ENCODE assay signal across 10 cellular contexts in genomic region chr2:105748564-105748963, GRCh38. TPM values are rescaled to one million over a fixed set of nuclear protein-coding genes. Genes with fewer than 3 reads are reported as not detected.
A peak's percentile ranks its signal among the peaks of the same experiment; 100 is the strongest.
DNase-seq lines count a peak whose midpoint lies in the region; ATAC-seq, FAIRE-seq and TF ChIP-seq lines count a peak whose summit lies in the region.
"Had no signal": no experiment of that assay in that cellular context is flagged by ENCODE, and none has a peak within 500 bp of the region (broad histone marks: within the 10 kb centered on the region; RNA-seq: fewer than 3 reads in every experiment).

No MANE protein-coding gene starts in this region.

- peak; percentile 24 for DNase-seq in Calu3
- peak; percentile 20 for DNase-seq in PC-3
- DNase-seq in cardiac fibroblast (ENCODE audit: low read depth in 2 of 2): peak in 1 of 2 donors; percentile 35
- no peak for DNase-seq in lower leg skin (ENCODE audit: low spot score in 2 of 2)
- DNase-seq in GM12891 (ENCODE audit: insufficient read length, low spot score): no peak
- no peak for DNase-seq in right cardiac atrium
- DNase-seq: NCI-H187 treated with DMSO at 0.1 percent for 48 hours had no signal

- H3K4me2 ChIP-seq in PC-3 (ENCODE audit: low read length): no peak overlapping the region

- H3K4me3 ChIP-seq in PC-3 (ENCODE audit: low read length) (no peak overlapping the region), cardiac fibroblast (replicated peaks in 1 of 2; ENCODE audit: low read depth in 2 of 2, low read length in 2 of 2) (no peak overlapping the region), lower leg skin (ENCODE audit: low read depth, poor library complexity, severe bottlenecking) (no peak overlapping the region), right cardiac atrium (ENCODE audit: low read length) (no peak overlapping the region)

- 74 to 79% methylated on average over 1 of the region's 1 CpG for WGBS in lower leg skin, 2 donors
- 69% methylated on average over 1 of the region's 1 CpG for WGBS in right cardiac atrium

- no peak for TF ChIP-seq CTCF in Calu3 (IDR thresholded peaks at IDR 0.05; ENCODE audit: unreplicated experiment)
- TF ChIP-seq CTCF in PC-3 (conservative IDR thresholded peaks at IDR 0.05; ENCODE audit: low read depth, low read length): no peak; the same call in 1 of the 2 replicates
- TF ChIP-seq CTCF in cardiac fibroblast (IDR thresholded peaks at IDR 0.05; ENCODE audit: low read depth, low read length): peak; percentile 9
- no peak for TF ChIP-seq CTCF in nephron (IDR thresholded peaks at IDR 0.05; ENCODE audit: unreplicated experiment in 3 of 3)
- no peak for TF ChIP-seq CTCF in lower leg skin (IDR thresholded peaks at IDR 0.05)

- H3K36me3 ChIP-seq in PC-3 (ENCODE audit: low read depth, low read length): no peaks in the 10 kb centered on the region

- H3F3A ChIP-seq in PC-3 (ENCODE audit: low read length, unreplicated experiment): no peaks in the 10 kb centered on the region

- H3K4me3 Mint-ChIP-seq in Calu3 (ENCODE audit: low read depth, unreplicated experiment) (peak overlapping the region; percentile 86), nephron (peak overlapping the region in 2 of 3 experiments; percentile 37 to 63)
- H3K4me3 Mint-ChIP-seq: WTC11 had no signal

- FAIRE-seq in GM12891 (lab: Jason Lieb, UNC): no peak

- intact Hi-C loops in Calu3 (cut with micrococcal nuclease; ENCODE audit: unreplicated experiment) (loop anchor here (2.0 to 10.0 kb wide), 4 partner anchors 134 to 339 kb away; no protein-coding TSS in a partner anchor), PC-3 (cut with micrococcal nuclease) (no loop called here), lower leg skin (cut with DNase I; ENCODE audit: low total_unique reads) (no loop called here), right cardiac atrium (cut with DNase I) (loop anchor here in 1 of 4 donors (10.0 kb wide), 1 partner anchor 46 kb away; no protein-coding TSS in a partner anchor)

- H3K27me3 Mint-ChIP-seq in Calu3 (ENCODE audit: unreplicated experiment) (no peaks in the 10 kb centered on the region), nephron (ENCODE audit: low read depth) (no peaks in the 10 kb centered on the region)

- H3K4me1 Mint-ChIP-seq in Calu3 (ENCODE audit: low read depth, unreplicated experiment): peaks cover 63% of the 10 kb centered on the region
- H3K4me1 Mint-ChIP-seq in nephron: peaks cover 62% of the 10 kb centered on the region

- H3K9me3 Mint-ChIP-seq in Calu3 (ENCODE audit: low read depth, unreplicated experiment) (no peaks in the 10 kb centered on the region), nephron (no peaks in the 10 kb centered on the region)

- H3K9me2 ChIP-seq in PC-3 (replicated peaks; ENCODE audit: low read length): no peaks in the 10 kb centered on the region

- peaks cover 17% of the 10 kb centered on the region for H3K4me1 ChIP-seq in PC-3 (ENCODE audit: insufficient read depth, low read length)
- peaks cover 35% of the 10 kb centered on the region for H3K4me1 ChIP-seq in right cardiac atrium (ENCODE audit: control insufficient read depth, insufficient read depth, low read length)

- H3K27ac ChIP-seq in PC-3 (ENCODE audit: low read length) (no peak overlapping the region), right cardiac atrium (ENCODE audit: low read length) (no peak overlapping the region)

- no peak for TF ChIP-seq POLR2A in lower leg skin (IDR thresholded peaks at IDR 0.05)
- TF ChIP-seq POLR2A in GM12891 (IDR thresholded peaks at IDR 0.05; ENCODE audit: low read depth, low read length): no peak

- H4K20me1 ChIP-seq in PC-3 (ENCODE audit: low read length): peaks cover 23% of the 10 kb centered on the region

- H3K36me3 Mint-ChIP-seq in Calu3 (ENCODE audit: insufficient read depth, unreplicated experiment) (peaks cover 56% of the 10 kb centered on the region), nephron (ENCODE audit: low read depth) (peaks cover 39% of the 10 kb centered on the region)

- no peak overlapping the region for H2AFZ ChIP-seq in PC-3 (ENCODE audit: low read length)

- POLR2A ChIA-PET in PC-3 (lab: Charles Lee; ENCODE audit: unreplicated experiment): no interaction called here

- CTCF ChIA-PET in Calu3 (lab: Charles Lee) (interaction anchor here (1.4 kb wide), 1 partner anchor 172 kb away, joined by 3 read pairs; no protein-coding TSS in a partner anchor), PC-3 (lab: Charles Lee) (no interaction called here)

- ATAC-seq in PC-3 (no peak), HG02678 (IDR thresholded peaks at IDR 0.05; ENCODE audit: unreplicated experiment) (no peak), right cardiac atrium (no peak)
- ATAC-seq: WTC11 had no signal

- no peak overlapping the region for H3K9ac ChIP-seq in PC-3 (ENCODE audit: low read length)

- H3K27ac Mint-ChIP-seq in Calu3 (ENCODE audit: unreplicated experiment) (peak overlapping the region; percentile 34), nephron (no peak overlapping the region)

- H3K27me3 ChIP-seq in PC-3 (ENCODE audit: low read length) (no peaks in the 10 kb centered on the region), right cardiac atrium (ENCODE audit: control insufficient read depth, insufficient read depth) (no peaks in the 10 kb centered on the region)

- BruUV-seq in Calu3 (replicated peaks; lab: Mats Ljungman, UMichigan): no TSS peak
- no TSS peak for BruUV-seq in PC-3 (replicated peaks; lab: Mats Ljungman, UMichigan)

- H3K9me3 ChIP-seq in PC-3 (ENCODE audit: low read length): no peaks in the 10 kb centered on the region
- no peaks in the 10 kb centered on the region for H3K9me3 ChIP-seq in right cardiac atrium (ENCODE audit: control insufficient read depth, low read length)

- H3K79me2 ChIP-seq in PC-3 (ENCODE audit: low read length): peaks cover 83% of the 10 kb centered on the region

TF ChIP-seq in GM12891, 5 proteins besides CTCF, POLR2A, EP300 and RAD21:
- TF ChIP-seq SPI1 (IDR thresholded peaks at IDR 0.05; ENCODE audit: low read depth, low read length): no peak
- TF ChIP-seq TAF1 (IDR thresholded peaks at IDR 0.05; ENCODE audit: low read depth, low read length): no peak
- no peak for TF ChIP-seq POU2F2 (IDR thresholded peaks at IDR 0.05; ENCODE audit: low read depth, low read length)
- no peak for TF ChIP-seq PAX5 (IDR thresholded peaks at IDR 0.05; ENCODE audit: insufficient read depth, low read length, severe bottlenecking)
- no peak for TF ChIP-seq POLR2AphosphoS5 (IDR thresholded peaks at IDR 0.05; ENCODE audit: low read depth, low read length)

RNA-seq across cellular contexts. Expression of gene NCK2, which starts 3.9 kb away (rescaled TPM):
- total RNA-seq in Calu3 (2022) (88.6 and 96.9 TPM in 2 replicates), PC-3 (2014; rRNA removed) (45.4 and 68.8 TPM in 2 replicates), lower leg skin (10 to 100 TPM; 56.1 to 69.6 (median 58.7) TPM), right cardiac atrium (10 to 100 TPM; 29.9 to 39.5 (median 32.1) TPM)
- polyA plus RNA-seq in GM12891 (2012; ENCODE audit: low read depth, missing spikeins): 28.9 TPM
- polyA plus RNA-seq in right cardiac atrium: 30.9 TPM

Comparison
In these comparisons a context has a peak if more than half of its experiments do, and no peak if none do; other contexts are left out.
1. DNase-seq: peak in Calu3 (single experiment) and PC-3 (single experiment); none in lower leg skin (0 of 2), GM12891 (single experiment) and right cardiac atrium (0 of 3).